In genomic region chr6:138722425-138723371, GRCh38 we compare ENCODE assay signal across 11 cellular contexts. TPM values are rescaled to one million over a fixed set of nuclear protein-coding genes. Genes with fewer than 3 reads are reported as not detected.
A peak's percentile ranks its signal among the peaks of the same experiment; 100 is the strongest.
DNase-seq lines count a peak whose midpoint lies in the region; ATAC-seq and FAIRE-seq lines count a peak whose summit lies in the region.
"Had no signal": no experiment of that assay in that cellular context is flagged by ENCODE, and none has a peak within 500 bp of the region (broad histone marks: within the 10 kb centered on the region; RNA-seq: fewer than 3 reads in every experiment).

No MANE protein-coding gene starts in this region.

- WGBS in small intestine, 3 donors = 44 to 59% (median 53%) methylated on average over 4 of the region's 4 CpGs

- H3K9me3 ChIP-seq in NT2/D1 (ENCODE audit: insufficient read depth, low read length) (no peaks in the 10 kb centered on the region), small intestine (ENCODE audit: control insufficient read depth, low read depth) (no peaks in the 10 kb centered on the region)
- H3K9me3 ChIP-seq: ascending aorta, sigmoid colon had no signal

- no peak overlapping the region for H3K9ac ChIP-seq in NT2/D1 (ENCODE audit: insufficient read length, low read depth)

- FAIRE-seq in small intestine (lab: Jason Lieb, UNC) = no peak

- ATAC-seq in GM18909 (IDR thresholded peaks at IDR 0.05; ENCODE audit: poor library complexity, unreplicated experiment) = peak; percentile 45
- ATAC-seq in esophagus mucosa = peak; percentile 67
- no peak for ATAC-seq in GM21717 (IDR thresholded peaks at IDR 0.05; ENCODE audit: unreplicated experiment)
- no peak for ATAC-seq in HG03520 (IDR thresholded peaks at IDR 0.05; ENCODE audit: unreplicated experiment)
- ATAC-seq: activated CD4-positive, CD25-positive, alpha-beta regulatory T cell treated with anti-CD3 and anti-CD28 coated beads, Interleukin-2, amount 50 U/mL, for 24 hours had no signal

- H3K27ac ChIP-seq in small intestine (ENCODE audit: low read depth in 1 of 2, low read length in 1 of 2) = peak overlapping the region in 1 of 2 donors; percentile 30
- H3K27ac ChIP-seq: ascending aorta had no signal

- DNase-seq in NT2/D1 (ENCODE audit: low read depth, low spot score) (peak; percentile 11), small intestine (peak; percentile 52), iPS-NIHi7 (ENCODE audit: extremely low spot score) (no peak)
- DNase-seq: NCI-H2227 treated with DMSO at 0.1 percent for 48 hours, sigmoid colon had no signal

- H3K36me3 ChIP-seq in NT2/D1 (ENCODE audit: insufficient read depth, insufficient read length, low read length) (no peaks in the 10 kb centered on the region), small intestine (ENCODE audit: control insufficient read depth in 2 of 2, insufficient read depth in 2 of 2, low read length in 2 of 2) (no peaks in the 10 kb centered on the region)
- H3K36me3 ChIP-seq: ascending aorta, sigmoid colon had no signal

- no peaks in the 10 kb centered on the region for H3K4me1 ChIP-seq in NT2/D1 (ENCODE audit: insufficient read depth, insufficient read length)
- H3K4me1 ChIP-seq in small intestine (ENCODE audit: control insufficient read depth in 2 of 2, insufficient read depth in 1 of 2, low read depth in 1 of 2, low read length in 1 of 2) = peaks cover 4% of the 10 kb centered on the region in 2 donors
- H3K4me1 ChIP-seq: ascending aorta had no signal

- H3K4me3 ChIP-seq in NT2/D1 (ENCODE audit: insufficient read length, low read depth) = no peak overlapping the region
- H3K4me3 ChIP-seq in small intestine (ENCODE audit: low read depth in 1 of 2, low read length in 2 of 2) = no peak overlapping the region
- H3K4me3 ChIP-seq: ascending aorta, sigmoid colon had no signal

- H3K27me3 ChIP-seq in NT2/D1 (ENCODE audit: insufficient read depth, insufficient read length) (no peaks in the 10 kb centered on the region), small intestine (ENCODE audit: control insufficient read depth in 2 of 2, insufficient read depth in 2 of 2, low read length in 2 of 2) (no peaks in the 10 kb centered on the region)
- H3K27me3 ChIP-seq: ascending aorta, sigmoid colon had no signal

RNA-seq across cellular contexts. Expression of gene CCDC28A, which starts 50.9 kb away (rescaled TPM):
- total RNA-seq in esophagus mucosa = 10.1 TPM
- polyA plus RNA-seq in small intestine = 10 to 100 TPM; 26.6 to 59.5 (median 47.3) TPM

Comparison
In these comparisons a context has a peak if more than half of its experiments do, and no peak if none do; other contexts are left out.
1. ATAC-seq: peak in GM18909 (single experiment) and esophagus mucosa (single experiment); none in GM21717 (single experiment) and HG03520 (single experiment).